Comparison of ENCODE assay signal across 22 cellular contexts in genomic region chr7:127997226-127997922, GRCh38. TPM values are rescaled to one million over a fixed set of nuclear protein-coding genes. Genes with fewer than 3 reads are reported as not detected.
DNase-seq lines count a peak whose midpoint lies in the region; ATAC-seq and TF ChIP-seq lines count a peak whose summit lies in the region.
"Had no signal": no experiment of that assay in that cellular context is flagged by ENCODE, and none has a peak within 500 bp of the region (broad histone marks: within the 10 kb centered on the region; RNA-seq: fewer than 3 reads in every experiment).

No MANE protein-coding gene starts in this region.

- H3K9me3 ChIP-seq in GM23248 (ENCODE audit: low read depth) (no peaks in the 10 kb centered on the region), T-helper 17 cell (ENCODE audit: control insufficient read depth, low read length, poor library complexity, severe bottlenecking) (no peaks in the 10 kb centered on the region), smooth muscle cell (replicated peaks; ENCODE audit: low read depth) (no peaks in the 10 kb centered on the region)
- H3K9me3 ChIP-seq: esophagus muscularis mucosa, thoracic aorta had no signal

- 93 to 98% methylated on average over 4 of the region's 4 CpGs for WGBS in GM23248 (ENCODE audit: low coverage in 1 of 2, low lambda C conversion rate in 2 of 2, missing lambda C conversion rate in 2 of 2), 2 experiments
- WGBS in smooth muscle cell (ENCODE audit: low lambda C conversion rate) = 81% methylated on average over 4 of the region's 4 CpGs

- H3K4me3 ChIP-seq in GM23248 (no peak overlapping the region), smooth muscle cell (no peak overlapping the region)
- H3K4me3 ChIP-seq: esophagus muscularis mucosa, thoracic aorta had no signal

- H3K36me3 ChIP-seq in GM23248 (ENCODE audit: low read depth) = no peaks in the 10 kb centered on the region
- no peaks in the 10 kb centered on the region for H3K36me3 ChIP-seq in smooth muscle cell (ENCODE audit: low read depth)
- H3K36me3 ChIP-seq: thoracic aorta had no signal

- H3K4me1 ChIP-seq in GM23248 (ENCODE audit: insufficient read depth) = peaks cover 21% of the 10 kb centered on the region; the same call in 1 of the 2 replicates
- H3K4me1 ChIP-seq in smooth muscle cell (ENCODE audit: low read depth) = peaks cover 20% of the 10 kb centered on the region

- H3K79me2 ChIP-seq in GM23248 (ENCODE audit: insufficient read depth) = peaks cover 46% of the 10 kb centered on the region
- H3K79me2 ChIP-seq in smooth muscle cell (ENCODE audit: low read depth) = peaks cover 3% of the 10 kb centered on the region

- no peak overlapping the region for H3K4me3 Mint-ChIP-seq in T-helper 17 cell
- H3K4me3 Mint-ChIP-seq: activated CD4-positive, alpha-beta T cell treated with anti-CD3 and anti-CD28 coated beads, Interleukin-2, amount 10 ng/mL, durations not matched to agents 7 days and 5 days; B cell; stimulated activated effector memory CD8-positive, alpha-beta T cell treated with anti-CD3 and anti-CD28 coated beads, Interleukin-12 subunit alpha, Interleukin-12 subunit beta, amount 100 ng/mL, for 72 hours had no signal

- ATAC-seq in T-helper 17 cell = no peak
- no peak for ATAC-seq in GM18502 (IDR thresholded peaks at IDR 0.05; ENCODE audit: poor library complexity, unreplicated experiment)
- ATAC-seq in HG03175 (IDR thresholded peaks at IDR 0.05; ENCODE audit: unreplicated experiment) = no peak
- ATAC-seq: left ventricle myocardium superior; right cardiac atrium; stimulated activated effector memory CD8-positive, alpha-beta T cell treated with anti-CD3 and anti-CD28 coated beads, Interleukin-12 subunit alpha, Interleukin-12 subunit beta, amount 100 ng/mL, for 72 hours had no signal

- H3K27ac Mint-ChIP-seq in T-helper 17 cell = peak overlapping the region; percentile 57
- H3K27ac Mint-ChIP-seq: activated CD4-positive, alpha-beta T cell treated with anti-CD3 and anti-CD28 coated beads, Interleukin-2, amount 10 ng/mL, durations not matched to agents 7 days and 5 days; stimulated activated effector memory CD8-positive, alpha-beta T cell treated with anti-CD3 and anti-CD28 coated beads, Interleukin-12 subunit alpha, Interleukin-12 subunit beta, amount 100 ng/mL, for 72 hours had no signal

- peaks cover 29% of the 10 kb centered on the region for H3K4me1 Mint-ChIP-seq in T-helper 17 cell

- H3K4me2 ChIP-seq in GM23248 (ENCODE audit: unreplicated experiment) (no peak overlapping the region), smooth muscle cell (peak overlapping the region; percentile 44)

- H4K20me1 ChIP-seq in GM23248 (ENCODE audit: insufficient read depth) = peaks cover 5% of the 10 kb centered on the region
- H4K20me1 ChIP-seq in smooth muscle cell (ENCODE audit: low read depth) = peaks cover 100% of the 10 kb centered on the region

- H3K36me3 Mint-ChIP-seq in T-helper 17 cell (ENCODE audit: low read depth) = peaks cover 15% of the 10 kb centered on the region

- in situ Hi-C loops in GM23248 (cut with MboI) = no loop called here

- H2AFZ ChIP-seq in GM23248 (no peak overlapping the region), smooth muscle cell (ENCODE audit: low read depth) (no peak overlapping the region)

- H3K27me3 ChIP-seq in GM23248 (replicated peaks; ENCODE audit: insufficient read depth) = no peaks in the 10 kb centered on the region
- no peaks in the 10 kb centered on the region for H3K27me3 ChIP-seq in smooth muscle cell (ENCODE audit: low read depth)
- H3K27me3 ChIP-seq: esophagus muscularis mucosa had no signal

- no peaks in the 10 kb centered on the region for H3K27me3 Mint-ChIP-seq in T-helper 17 cell
- H3K27me3 Mint-ChIP-seq: activated CD4-positive, alpha-beta T cell treated with anti-CD3 and anti-CD28 coated beads, Interleukin-2, amount 10 ng/mL, durations not matched to agents 7 days and 5 days; B cell had no signal

- H3F3A ChIP-seq in GM23248 (ENCODE audit: insufficient read depth) (no peaks in the 10 kb centered on the region), smooth muscle cell (ENCODE audit: low read depth) (peaks cover 2% of the 10 kb centered on the region)

- H3K9me2 ChIP-seq in GM23248 (ENCODE audit: insufficient read depth) = no peaks in the 10 kb centered on the region

- DNase-seq in GM23248 = peak; percentile 12
- DNase-seq in T-helper 17 cell = no peak
- DNase-seq in kidney glomerular epithelial cell (lab: John Stamatoyannopoulos, UW) = peak; percentile 26
- DNase-seq in smooth muscle cell (lab: John Stamatoyannopoulos, UW; ENCODE audit: unreplicated experiment) = no peak
- no peak for DNase-seq in OCI-M2 (lab: John Stamatoyannopoulos, UW; ENCODE audit: unreplicated experiment)
- no peak for DNase-seq in HT-29 (ENCODE audit: low spot score)
- DNase-seq: activated CD4-positive, alpha-beta T cell treated with anti-CD3 and anti-CD28 coated beads, Interleukin-2, amount 10 ng/mL, durations not matched to agents 7 days and 5 days; activated T-cell treated with anti-CD3 and anti-CD28 coated beads for 4 hours; cerebellar nuclear complex; H7; KBM-7; left ventricle myocardium superior; NCI-H2081 treated with DMSO at 0.1 percent for 48 hours; NCI-H510A treated with DMSO at 0.1 percent for 48 hours; nucleus accumbens; right cardiac atrium had no signal

- H3K9ac ChIP-seq in GM23248 (no peak overlapping the region), smooth muscle cell (ENCODE audit: low read depth) (no peak overlapping the region)

- no peak overlapping the region for H3K27ac ChIP-seq in GM23248
- no peak overlapping the region for H3K27ac ChIP-seq in smooth muscle cell (ENCODE audit: low read depth)
- H3K27ac ChIP-seq: thoracic aorta had no signal

- no peak for TF ChIP-seq CTCF in smooth muscle cell (IDR thresholded peaks at IDR 0.05; ENCODE audit: borderline replicate concordance, insufficient read depth, poor library complexity, severe bottlenecking)

RNA-seq across cellular contexts. Expression of gene LRRC4, which starts 33.9 kb away (rescaled TPM):
- 0.32 and 0.51 TPM in 2 replicates for total RNA-seq in GM23248 (2014; rRNA removed; shearing (Covaris generic))
- 0.13 TPM in 1 of 2 replicates, not detected in the other for polyA plus RNA-seq in GM23248 (2016; fragmentation: Nextera tagmentation; extraction: Ambion mirVana)
- total RNA-seq in T-helper 17 cell = under 1 TPM; 0.34 to 0.57 TPM
- not detected in 2 replicates for total RNA-seq in smooth muscle cell
- polyA plus RNA-seq in smooth muscle cell = 0.25 TPM in 1 of 2 replicates, not detected in the other
- total RNA-seq in HT-29 (2014; rRNA removed; shearing (Covaris generic)) = not detected in 2 replicates
- total RNA-seq: activated CD4-positive, alpha-beta T cell treated with anti-CD3 and anti-CD28 coated beads, Interleukin-2, amount 10 ng/mL, durations not matched to agents 7 days and 5 days had no signal

Comparison
In these comparisons a context has a peak if more than half of its experiments do, and no peak if none do; other contexts are left out.
1. DNase-seq: peak in GM23248 (single experiment) and kidney glomerular epithelial cell (single experiment); none in T-helper 17 cell (0 of 3), smooth muscle cell (single experiment), OCI-M2 (single experiment) and HT-29 (single experiment).